8 cellular contexts compared by ENCODE assay signal in the genomic region with DNA sequence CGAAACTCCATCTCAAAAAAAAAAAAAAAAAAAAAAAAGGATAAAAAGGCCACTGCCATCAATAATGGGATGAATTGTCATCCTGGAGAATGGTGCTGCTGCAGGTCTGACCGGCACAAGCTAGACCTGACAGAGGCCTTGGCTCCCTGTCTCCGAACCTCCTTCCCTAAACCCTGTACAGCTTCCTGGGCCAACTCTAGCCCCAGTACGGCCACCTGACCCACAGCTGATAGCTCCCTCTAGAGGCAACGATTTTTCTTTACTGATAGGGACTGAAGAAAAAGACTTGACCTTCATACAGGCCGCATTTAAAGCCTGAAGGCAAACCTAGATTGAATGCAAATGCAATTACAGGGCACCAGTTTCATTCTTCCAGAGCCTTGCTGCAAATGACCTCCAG. TPM values are rescaled to one million over a fixed set of nuclear protein-coding genes. Genes with fewer than 3 reads are reported as not detected.
DNase-seq lines count a peak whose midpoint lies in the region; ATAC-seq and TF ChIP-seq lines count a peak whose summit lies in the region.

No MANE protein-coding gene starts in this region.

- TF ChIP-seq RAD21 in SK-N-SH (IDR thresholded peaks at IDR 0.05; ENCODE audit: low read length), result peak; percentile 88

- H2BK12ac ChIP-seq in H9 (ENCODE audit: insufficient read length, low read depth, low read length), result no peak overlapping the region

- H3K18ac ChIP-seq in H9 (ENCODE audit: insufficient read length, low read depth, low read length), result no peak overlapping the region

- no peak overlapping the region for H2BK20ac ChIP-seq in H9 (ENCODE audit: low read depth, low read length, poor library complexity, severe bottlenecking)

- no peak overlapping the region for H2AFZ ChIP-seq in H9 (ENCODE audit: low read length)
- H2AFZ ChIP-seq in SK-N-SH (ENCODE audit: low read depth), result no peak overlapping the region

- no peak overlapping the region for H3K27ac ChIP-seq in H9 (ENCODE audit: insufficient read length, low read depth, low read length)
- H3K27ac ChIP-seq in SK-N-SH (ENCODE audit: low read depth in 2 of 2, low read length in 1 of 2), result peak overlapping the region in 1 of 2 experiments; percentile 39; a peak in 2 of 4 replicates
- H3K27ac ChIP-seq in heart left ventricle, result no peak overlapping the region
- no peak overlapping the region for H3K27ac ChIP-seq in thoracic aorta

- DNase-seq in AG09319 (ENCODE audit: extremely low read depth, low read depth), result no peak
- peak; percentile 70 for DNase-seq in H9
- DNase-seq in SK-N-SH, result peak; percentile 77
- peak in 2 of 5 donors; percentile 26 to 38 for DNase-seq in heart left ventricle
- no peak for DNase-seq in thoracic aorta (ENCODE audit: low spot score)
- DNase-seq in stimulated activated CD4-positive, alpha-beta T cell treated with anti-CD3 and anti-CD28 coated beads, Interleukin-4, amount 100 ng/mL, for 4 hours, result no peak
- no peak for DNase-seq in activated T-cell treated with anti-CD3 and anti-CD28 coated beads for 4 hours

- H3K36me3 Mint-ChIP-seq in H9 (ENCODE audit: insufficient read depth in 1 of 3, low read depth in 3 of 3), result peaks cover 19 to 40% (median 33%) of the 10 kb centered on the region in 3 experiments; a peak in 6 of 7 replicates

- no peak overlapping the region for H3K4me2 ChIP-seq in H9 (ENCODE audit: insufficient read depth, insufficient read length, low read length)
- no peak overlapping the region for H3K4me2 ChIP-seq in SK-N-SH

- ATAC-seq in heart left ventricle (peak in 3 of 4 donors; percentile 62 to 70 (median 70)), thoracic aorta (ENCODE audit: insufficient number of reproducible peaks, low FRiP score, low read depth) (no peak), HG03097 (IDR thresholded peaks at IDR 0.05; ENCODE audit: low FRiP score, unreplicated experiment) (no peak)

- H3K79me2 ChIP-seq in H9 (ENCODE audit: insufficient read depth, low read length) (no peaks in the 10 kb centered on the region), SK-N-SH (ENCODE audit: insufficient read depth) (no peaks in the 10 kb centered on the region)

- POLR2A ChIA-PET in SK-N-SH (lab: Yijun Ruan, JAX), result interaction anchor here (0.5 to 1.9 kb wide), 3 partner anchors 31 to 44 kb away, joined by 3 to 4 read pairs (median 4); no protein-coding TSS in a partner anchor

- H3K4me1 Mint-ChIP-seq in H9, result peaks cover 27 to 28% of the 10 kb centered on the region in 2 experiments

- H3T11ph ChIP-seq in H9 (ENCODE audit: low read length), result no peak overlapping the region

- TF ChIP-seq CTCF in AG09319 (IDR thresholded peaks at IDR 0.05; ENCODE audit: low read depth, low read length), result peak; percentile 52
- peak; percentile 82 for TF ChIP-seq CTCF in H9 (conservative IDR thresholded peaks at IDR 0.05)
- peak; percentile 69 for TF ChIP-seq CTCF in SK-N-SH (IDR thresholded peaks at IDR 0.05)
- TF ChIP-seq CTCF in heart left ventricle (IDR thresholded peaks at IDR 0.05), result peak; percentile 41 to 68 (median 50)
- peak; percentile 22 for TF ChIP-seq CTCF in thoracic aorta (IDR thresholded peaks at IDR 0.05)

- H3F3A ChIP-seq in SK-N-SH (replicated peaks; ENCODE audit: insufficient read depth), result peaks cover 23% of the 10 kb centered on the region

- H3K4me3 ChIP-seq in SK-N-SH (ENCODE audit: low read depth in 2 of 2, low read length in 1 of 2) (no peak overlapping the region), heart left ventricle (no peak overlapping the region), thoracic aorta (no peak overlapping the region)

- H4K5ac ChIP-seq in H9 (ENCODE audit: insufficient read length, low read depth, low read length), result no peak overlapping the region

- no peaks in the 10 kb centered on the region for H3K9me2 ChIP-seq in SK-N-SH

- H3K56ac ChIP-seq in H9 (ENCODE audit: insufficient read length, low read depth, low read length), result no peak overlapping the region

- no peak overlapping the region for H2AK5ac ChIP-seq in H9 (ENCODE audit: insufficient read length, low read length)

- no peak overlapping the region for H3K4me3 Mint-ChIP-seq in H9

- no peak overlapping the region for H2BK15ac ChIP-seq in H9 (ENCODE audit: low read depth, low read length)

- H2BK5ac ChIP-seq in H9 (ENCODE audit: insufficient read length, low read length), result no peak overlapping the region

- H3K36me3 ChIP-seq in SK-N-SH (replicated peaks in 1 of 2; ENCODE audit: control insufficient read depth in 1 of 2, insufficient read depth in 2 of 2, low read length in 1 of 2) (peaks cover 0 to 21% of the 10 kb centered on the region in 2 experiments), heart left ventricle (peaks cover 3 to 53% (median 35%) of the 10 kb centered on the region in 9 donors), thoracic aorta (peaks cover 24% of the 10 kb centered on the region)

- WGBS in H9 (ENCODE audit: extremely low coverage, insufficient read length, low lambda C conversion rate), result no CpG with 5 or more reads among the region's 6 CpGs
- 41% methylated on average over 6 of the region's 6 CpGs for WGBS in SK-N-SH (ENCODE audit: low lambda C conversion rate)
- WGBS in heart left ventricle, 4 donors, result 29 to 49% (median 35%) methylated on average over 6 of the region's 6 CpGs

- H3K23ac ChIP-seq in H9 (ENCODE audit: insufficient read length, low read depth, low read length), result no peak overlapping the region

- TF ChIP-seq EP300 in SK-N-SH (IDR thresholded peaks at IDR 0.05; ENCODE audit: borderline replicate concordance in 1 of 2, low read depth in 1 of 2, low read length in 1 of 2), result no peak

- no peaks in the 10 kb centered on the region for H3K4me1 ChIP-seq in H9 (ENCODE audit: insufficient read depth, low read length)
- H3K4me1 ChIP-seq in SK-N-SH (ENCODE audit: control insufficient read depth in 1 of 2, insufficient read depth in 2 of 2, low read depth in 1 of 2, low read length in 1 of 2), result peaks cover 0 to 28% of the 10 kb centered on the region in 2 experiments; a peak in 2 of 4 replicates
- peaks cover 0 to 20% (median 9%) of the 10 kb centered on the region in 12 donors for H3K4me1 ChIP-seq in heart left ventricle
- H3K4me1 ChIP-seq in thoracic aorta (ENCODE audit: control insufficient read depth in 1 of 2, low read depth in 2 of 2), result peaks cover 8 to 19% of the 10 kb centered on the region in 2 donors

- H3K27me3 Mint-ChIP-seq in H9 (ENCODE audit: low read depth), result no peaks in the 10 kb centered on the region

- no peak for TF ChIP-seq POLR2A in heart left ventricle (IDR thresholded peaks at IDR 0.05)

- no peak overlapping the region for H3K14ac ChIP-seq in H9 (ENCODE audit: insufficient read depth, low read length)

- no peaks in the 10 kb centered on the region for H3K23me2 ChIP-seq in H9 (ENCODE audit: insufficient read length, low read depth, low read length, poor library complexity, severe bottlenecking)

- H3K27ac Mint-ChIP-seq in H9, result peak overlapping the region in 1 of 3 experiments; percentile 84; a peak in 4 of 7 replicates

- no peak overlapping the region for H4K8ac ChIP-seq in H9 (replicated peaks; ENCODE audit: insufficient read length, low read depth, low read length)

- H3K9me3 ChIP-seq in H9 (ENCODE audit: control insufficient read depth, low read depth, low read length) (no peaks in the 10 kb centered on the region), SK-N-SH (no peaks in the 10 kb centered on the region), heart left ventricle (no peaks in the 10 kb centered on the region), thoracic aorta (no peaks in the 10 kb centered on the region)

- H3K9ac ChIP-seq in H9 (ENCODE audit: extremely low read depth, insufficient read length, low read length) (no peak overlapping the region), SK-N-SH (no peak overlapping the region)

- H3K4ac ChIP-seq in H9 (ENCODE audit: low read depth, low read length), result no peak overlapping the region

- H3K79me1 ChIP-seq in H9 (ENCODE audit: insufficient read depth, low read depth, low read length, poor library complexity, severe bottlenecking), result no peaks in the 10 kb centered on the region

- CTCF ChIA-PET in SK-N-SH (lab: Yijun Ruan, JAX), result interaction anchor here (0.7 to 23.4 kb wide), 27 partner anchors 9 to 149 kb away, joined by 3 to 439 read pairs (median 5); a partner anchor contains a TSS

- no peak overlapping the region for H2BK120ac ChIP-seq in H9 (ENCODE audit: low read depth, low read length, poor library complexity, severe bottlenecking)

- no peak overlapping the region for H4K91ac ChIP-seq in H9 (ENCODE audit: insufficient read length, low read depth, low read length)

- H3K27me3 ChIP-seq in H9 (ENCODE audit: insufficient read depth, low read length), result no peaks in the 10 kb centered on the region
- H3K27me3 ChIP-seq in SK-N-SH (ENCODE audit: insufficient read depth), result no peaks in the 10 kb centered on the region
- no peaks in the 10 kb centered on the region for H3K27me3 ChIP-seq in heart left ventricle
- no peaks in the 10 kb centered on the region for H3K27me3 ChIP-seq in thoracic aorta (replicated peaks; ENCODE audit: insufficient read depth)

- H3K9me3 Mint-ChIP-seq in H9, result no peaks in the 10 kb centered on the region

- no peaks in the 10 kb centered on the region for H4K20me1 ChIP-seq in H9 (ENCODE audit: control insufficient read depth, insufficient read depth, insufficient read length)
- no peaks in the 10 kb centered on the region for H4K20me1 ChIP-seq in SK-N-SH (ENCODE audit: insufficient read depth)

- intact Hi-C loops in heart left ventricle (cut with DNase I), result loop anchor here (1.0 to 5.0 kb wide), 3 partner anchors 36 to 37 kb away; no protein-coding TSS in a partner anchor

RNA-seq across cellular contexts. Expression of a gene that starts 30.7 kb away (rescaled TPM):
- total RNA-seq in H9 (2021) (49.4 and 50.4 TPM in 2 replicates), heart left ventricle (10 to 100 TPM; 13.1 to 20.6 (median 16.5) TPM), thoracic aorta (10 to 100 TPM; 15.3 to 38.9 TPM)
- polyA plus RNA-seq in SK-N-SH (2012; rRNA removed) (7.1 and 7.9 TPM in 2 replicates), heart left ventricle (1 to 10 TPM; 5.7 to 5.8 TPM)
- 7.0 and 7.7 TPM in 2 replicates for polyA plus RNA-seq in SK-N-SH (2012; cell fraction: cytosol; rRNA removed)
- 12.4 and 18.8 TPM in 2 replicates for polyA plus RNA-seq in SK-N-SH (2012; cell fraction: nucleus; rRNA removed)

RNA-seq across cellular contexts. Expression of a gene that starts 31.5 kb away (rescaled TPM):
- total RNA-seq in H9 (2021) (not detected in 2 replicates), heart left ventricle (not detected), thoracic aorta (under 1 TPM in 1 of 2 donors, not detected in 1; 0.81 TPM)
- polyA plus RNA-seq in SK-N-SH (2012; rRNA removed) (not detected in 2 replicates), heart left ventricle (not detected)
- polyA plus RNA-seq in SK-N-SH (2012; cell fraction: cytosol; rRNA removed), result 0.03 TPM in 1 of 2 replicates, not detected in the other
- polyA plus RNA-seq in SK-N-SH (2012; cell fraction: nucleus; rRNA removed), result 0.05 TPM in 2 replicates

RNA-seq across cellular contexts. Expression of a gene that starts 32.1 kb away (rescaled TPM):
- total RNA-seq in H9 (2021) (20.7 and 22.3 TPM in 2 replicates), heart left ventricle (10 to 100 TPM; 10.8 to 20.2 (median 15.2) TPM), thoracic aorta (10 to 100 TPM; 23.4 to 32.9 TPM)
- polyA plus RNA-seq in SK-N-SH (2012; rRNA removed) (14.7 and 14.9 TPM in 2 replicates), heart left ventricle (10 to 100 TPM in 1 of 2 donors, 1 to 10 TPM in 1; 7.2 to 18.5 TPM)
- 3.4 and 5.7 TPM in 2 replicates for polyA plus RNA-seq in SK-N-SH (2012; cell fraction: cytosol; rRNA removed)
- 86.5 and 98.6 TPM in 2 replicates for polyA plus RNA-seq in SK-N-SH (2012; cell fraction: nucleus; rRNA removed)

RNA-seq across cellular contexts. Expression of a gene that starts 56.2 kb away (rescaled TPM):
- total RNA-seq in H9 (2021) (30.3 and 33.2 TPM in 2 replicates), heart left ventricle (10 to 100 TPM in 7 of 9 donors, 1 to 10 TPM in 2; 6.4 to 23.1 (median 11.8) TPM), thoracic aorta (10 to 100 TPM; 20.7 to 28.9 TPM)
- polyA plus RNA-seq in SK-N-SH (2012; rRNA removed) (28.8 and 31.2 TPM in 2 replicates), heart left ventricle (10 to 100 TPM; 12.4 to 17.0 TPM)
- polyA plus RNA-seq in SK-N-SH (2012; cell fraction: cytosol; rRNA removed), result 8.1 and 14.1 TPM in 2 replicates
- polyA plus RNA-seq in SK-N-SH (2012; cell fraction: nucleus; rRNA removed), result 123 and 203 TPM in 2 replicates

RNA-seq across cellular contexts. Expression of a gene that starts 57.6 kb away (rescaled TPM):
- 18.3 and 19.4 TPM in 2 replicates for total RNA-seq in H9 (2021)
- 20.8 TPM in 2 replicates for polyA plus RNA-seq in SK-N-SH (2012; rRNA removed)
- polyA plus RNA-seq in SK-N-SH (2012; cell fraction: cytosol; rRNA removed), result 2.6 and 5.2 TPM in 2 replicates
- polyA plus RNA-seq in SK-N-SH (2012; cell fraction: nucleus; rRNA removed), result 170 and 223 TPM in 2 replicates
- total RNA-seq in heart left ventricle, result 10 to 100 TPM in 3 of 9 donors, 1 to 10 TPM in 6; 5.2 to 11.6 (median 9.3) TPM
- 10 to 100 TPM in 1 of 2 donors, 1 to 10 TPM in 1; 4.7 to 17.5 TPM for polyA plus RNA-seq in heart left ventricle
- 10 to 100 TPM in 1 of 2 donors, 1 to 10 TPM in 1; 9.5 to 48.2 TPM for total RNA-seq in thoracic aorta

Comparison
In these comparisons a context has a peak if more than half of its experiments do, and no peak if none do; other contexts are left out.
1. DNase-seq: peak in H9 (single experiment) and SK-N-SH (single experiment); none in AG09319 (single experiment), thoracic aorta (single experiment), stimulated activated CD4-positive, alpha-beta T cell treated with anti-CD3 and anti-CD28 coated beads, Interleukin-4, amount 100 ng/mL, for 4 hours (0 of 2) and activated T-cell treated with anti-CD3 and anti-CD28 coated beads for 4 hours (single experiment).
2. CTCF ChIP-seq: peak in every context shown above with its lines; median percentile 82 in H9; 69 in SK-N-SH; 52 in AG09319; 50 in heart left ventricle; 22 in thoracic aorta.
3. ATAC-seq: peak in heart left ventricle (3 of 4); none in thoracic aorta (single experiment) and HG03097 (single experiment).